ENCODE assay signal across 20 cellular contexts in genomic region chr1:90175490-90176157, GRCh38.
A peak's percentile ranks its signal among the peaks of the same experiment; 100 is the strongest.
DNase-seq lines count a peak whose midpoint lies in the region; ATAC-seq and TF ChIP-seq lines count a peak whose summit lies in the region.
"Had no signal": no experiment of that assay in that cellular context is flagged by ENCODE, and none has a peak within 500 bp of the region (broad histone marks: within the 10 kb centered on the region; RNA-seq: fewer than 3 reads in every experiment).

No MANE protein-coding gene starts in this region.

- dilution Hi-C loops in mammary epithelial cell (cut with HindIII; ENCODE audit: low sequenced_read_pairs), result no loop called here

- no peaks in the 10 kb centered on the region for H3K4me1 ChIP-seq in BE2C
- H3K4me1 ChIP-seq in mammary epithelial cell (ENCODE audit: insufficient read depth, low read length), result no peaks in the 10 kb centered on the region
- no peaks in the 10 kb centered on the region for H3K4me1 ChIP-seq in lower lobe of right lung
- no peaks in the 10 kb centered on the region for H3K4me1 ChIP-seq in uterus
- H3K4me1 ChIP-seq: psoas muscle had no signal

- H3K27ac Mint-ChIP-seq in stimulated activated memory B cell treated with anti-CD40 and anti-IgM and Interleukin-4, amounts not matched to agents 10 μg/mL and 1 μg/mL and 100 μg/mL, for 72 hours, result no peak overlapping the region
- H3K27ac Mint-ChIP-seq: activated naive CD4-positive, alpha-beta T cell treated with anti-CD3 and anti-CD28 coated beads, Interleukin-2, amount 10 ng/mL, durations not matched to agents 7 days and 5 days; activated T-cell treated with anti-CD3 and anti-CD28 coated beads, Interleukin-2, amount 50 U/mL, for 72 hours had no signal

- H3K4me1 Mint-ChIP-seq in stimulated activated memory B cell treated with anti-CD40 and anti-IgM and Interleukin-4, amounts not matched to agents 10 μg/mL and 1 μg/mL and 100 μg/mL, for 72 hours, result no peaks in the 10 kb centered on the region
- H3K4me1 Mint-ChIP-seq: activated naive CD4-positive, alpha-beta T cell treated with anti-CD3 and anti-CD28 coated beads, Interleukin-2, amount 10 ng/mL, durations not matched to agents 7 days and 5 days had no signal

- CTCF ChIA-PET in mammary epithelial cell (lab: Charles Lee; ENCODE audit: low non-redundant PET), result no interaction called here

- intact Hi-C loops in mammary epithelial cell (cut with micrococcal nuclease) (no loop called here), lower lobe of right lung (cut with DNase I) (no loop called here), uterus (cut with DNase I; ENCODE audit: low total_unique reads) (no loop called here)

- ATAC-seq in lower lobe of right lung, result peak; percentile 51 to 74
- ATAC-seq in HG03095 (IDR thresholded peaks at IDR 0.05; ENCODE audit: unreplicated experiment), result no peak
- no peak for ATAC-seq in stimulated activated memory B cell treated with anti-CD40 and anti-IgM and Interleukin-4, amounts not matched to agents 10 μg/mL and 1 μg/mL and 100 μg/mL, for 72 hours
- ATAC-seq: activated T-cell treated with anti-CD3 and anti-CD28 coated beads, Interleukin-2, amount 50 U/mL, for 72 hours; mucosa of descending colon; psoas muscle; SK-N-SH treated with all-trans-retinoic acid at 6 μM for 48 hours had no signal

- 38% methylated on average over 3 of the region's 3 CpGs for WGBS in mammary epithelial cell (ENCODE audit: low coverage, missing lambda C conversion rate)

- no peaks in the 10 kb centered on the region for H3K79me2 ChIP-seq in mammary epithelial cell (ENCODE audit: insufficient read depth, low read length)

- peaks cover 3% of the 10 kb centered on the region for H3K9me3 Mint-ChIP-seq in stimulated activated memory B cell treated with anti-CD40 and anti-IgM and Interleukin-4, amounts not matched to agents 10 μg/mL and 1 μg/mL and 100 μg/mL, for 72 hours
- H3K9me3 Mint-ChIP-seq: activated naive CD4-positive, alpha-beta T cell treated with anti-CD3 and anti-CD28 coated beads, Interleukin-2, amount 10 ng/mL, durations not matched to agents 7 days and 5 days; activated T-cell treated with anti-CD3 and anti-CD28 coated beads, Interleukin-2, amount 50 U/mL, for 72 hours had no signal

- no peak overlapping the region for H3K4me3 ChIP-seq in BE2C (ENCODE audit: low read depth, low read length)
- H3K4me3 ChIP-seq in NB4 (ENCODE audit: low read depth, low read length), result no peak overlapping the region
- H3K4me3 ChIP-seq in mammary epithelial cell (replicated peaks in 1 of 3; ENCODE audit: insufficient read depth in 1 of 3, low read depth in 2 of 3, low read length in 3 of 3), result no peak overlapping the region
- H3K4me3 ChIP-seq in lower lobe of right lung, result no peak overlapping the region
- H3K4me3 ChIP-seq in uterus, result no peak overlapping the region
- H3K4me3 ChIP-seq: mucosa of descending colon, psoas muscle had no signal

- H3K9ac ChIP-seq in mammary epithelial cell (ENCODE audit: insufficient read depth, low read length), result no peak overlapping the region

- H4K20me1 ChIP-seq in mammary epithelial cell (ENCODE audit: insufficient read depth, low read length), result no peaks in the 10 kb centered on the region

- H3K36me3 ChIP-seq in BE2C (no peaks in the 10 kb centered on the region), mammary epithelial cell (ENCODE audit: insufficient read depth, low read length) (no peaks in the 10 kb centered on the region), lower lobe of right lung (no peaks in the 10 kb centered on the region), uterus (no peaks in the 10 kb centered on the region)

- H3K9me3 ChIP-seq in BE2C, result no peaks in the 10 kb centered on the region
- no peaks in the 10 kb centered on the region for H3K9me3 ChIP-seq in mammary epithelial cell (replicated peaks; ENCODE audit: insufficient read depth, low read length)
- H3K9me3 ChIP-seq in lower lobe of right lung, result no peaks in the 10 kb centered on the region
- H3K9me3 ChIP-seq in uterus, result no peaks in the 10 kb centered on the region
- H3K9me3 ChIP-seq: mucosa of descending colon, psoas muscle had no signal

- H3K27ac ChIP-seq in mammary epithelial cell (ENCODE audit: insufficient read depth, low read depth, low read length), result no peak overlapping the region
- H3K27ac ChIP-seq in lower lobe of right lung, result no peak overlapping the region
- H3K27ac ChIP-seq in uterus, result no peak overlapping the region
- H3K27ac ChIP-seq: psoas muscle had no signal

- H3K36me3 Mint-ChIP-seq in stimulated activated memory B cell treated with anti-CD40 and anti-IgM and Interleukin-4, amounts not matched to agents 10 μg/mL and 1 μg/mL and 100 μg/mL, for 72 hours, result no peaks in the 10 kb centered on the region
- H3K36me3 Mint-ChIP-seq: activated naive CD4-positive, alpha-beta T cell treated with anti-CD3 and anti-CD28 coated beads, Interleukin-2, amount 10 ng/mL, durations not matched to agents 7 days and 5 days had no signal

- in situ Hi-C loops in mammary epithelial cell (cut with MboI; ENCODE audit: low sequenced_read_pairs in 2 of 2), result no loop called here

- TF ChIP-seq POLR2A in NB4 (IDR thresholded peaks at IDR 0.05; ENCODE audit: extremely low read depth, insufficient read length) (no peak), uterus (IDR thresholded peaks at IDR 0.05) (no peak)

- BruUV-seq in mammary epithelial cell (replicated peaks; lab: Mats Ljungman, UMichigan), result no TSS peak

- DNase-seq in BE2C (peak; percentile 28), NB4 (ENCODE audit: low read depth) (peak; percentile 7), mammary epithelial cell (peak; percentile 41), lower lobe of right lung (no peak), NCI-H446 treated with DMSO at 0.1 percent for 48 hours (lab: John Stamatoyannopoulos, UW) (no peak), uterus (no peak)
- DNase-seq: ACHN; activated CD4-positive, CD25-positive, alpha-beta regulatory T cell treated with anti-CD3 and anti-CD28 coated beads, Interleukin-2, amount 50 U/mL, for 72 hours; activated naive CD4-positive, alpha-beta T cell treated with anti-CD3 and anti-CD28 coated beads, Interleukin-2, amount 10 ng/mL, durations not matched to agents 7 days and 5 days; activated T-cell treated with anti-CD3 and anti-CD28 coated beads, Interleukin-2, amount 50 U/mL, for 72 hours; aorta; C1 segment of cervical spinal cord; KBM-7; mucosa of descending colon; NCI-H524; psoas muscle; stimulated activated CD4-positive, alpha-beta T cell treated with anti-CD3 and anti-CD28 coated beads, Interleukin-12 subunit alpha, Interleukin-12 subunit beta, amount 100 ng/mL, for 4 hours had no signal

- no peak overlapping the region for H3K4me2 ChIP-seq in mammary epithelial cell (ENCODE audit: insufficient read depth, low read depth, low read length)

- TF ChIP-seq CTCF in BE2C (IDR thresholded peaks at IDR 0.05; ENCODE audit: low read depth, low read length) (no peak), NB4 (IDR thresholded peaks at IDR 0.05; ENCODE audit: low read depth, low read length) (no peak), mammary epithelial cell (conservative IDR thresholded peaks at IDR 0.05 in 1 of 2, IDR thresholded peaks at IDR 0.05 in 1 of 2; ENCODE audit: extremely low read depth in 1 of 2, insufficient read depth in 1 of 2, low read depth in 1 of 2, low read length in 2 of 2) (peak in 1 of 2 donors; percentile 5), lower lobe of right lung (IDR thresholded peaks at IDR 0.05) (no peak), uterus (IDR thresholded peaks at IDR 0.05) (no peak)

- H3K4me3 Mint-ChIP-seq in stimulated activated memory B cell treated with anti-CD40 and anti-IgM and Interleukin-4, amounts not matched to agents 10 μg/mL and 1 μg/mL and 100 μg/mL, for 72 hours, result no peak overlapping the region
- H3K4me3 Mint-ChIP-seq: activated naive CD4-positive, alpha-beta T cell treated with anti-CD3 and anti-CD28 coated beads, Interleukin-2, amount 10 ng/mL, durations not matched to agents 7 days and 5 days; activated T-cell treated with anti-CD3 and anti-CD28 coated beads, Interleukin-2, amount 50 U/mL, for 72 hours had no signal

- H2AFZ ChIP-seq in mammary epithelial cell (ENCODE audit: low read depth, low read length), result no peak overlapping the region

- H3K27me3 Mint-ChIP-seq in stimulated activated memory B cell treated with anti-CD40 and anti-IgM and Interleukin-4, amounts not matched to agents 10 μg/mL and 1 μg/mL and 100 μg/mL, for 72 hours, result no peaks in the 10 kb centered on the region
- H3K27me3 Mint-ChIP-seq: activated naive CD4-positive, alpha-beta T cell treated with anti-CD3 and anti-CD28 coated beads, Interleukin-2, amount 10 ng/mL, durations not matched to agents 7 days and 5 days had no signal

- H3K27me3 ChIP-seq in BE2C (no peaks in the 10 kb centered on the region), mammary epithelial cell (ENCODE audit: insufficient read depth, low read length) (no peaks in the 10 kb centered on the region), lower lobe of right lung (ENCODE audit: low read depth) (no peaks in the 10 kb centered on the region), uterus (no peaks in the 10 kb centered on the region)

Comparison
In these comparisons a context has a peak if more than half of its experiments do, and no peak if none do; other contexts are left out.
1. DNase-seq: peak in BE2C (single experiment), NB4 (single experiment) and mammary epithelial cell (single experiment); none in lower lobe of right lung (single experiment), NCI-H446 treated with DMSO at 0.1 percent for 48 hours (single experiment) and uterus (0 of 2).
2. ATAC-seq: peak in lower lobe of right lung (2 of 2); none in HG03095 (single experiment) and stimulated activated memory B cell treated with anti-CD40 and anti-IgM and Interleukin-4, amounts not matched to agents 10 μg/mL and 1 μg/mL and 100 μg/mL, for 72 hours (single experiment).